In genomic region chr4:152667781-152668180, GRCh38 we compare ENCODE assay signal across 36 cellular contexts. TPM values are rescaled to one million over a fixed set of nuclear protein-coding genes. Genes with fewer than 3 reads are reported as not detected.
"Had no signal": no experiment of that assay in that cellular context is flagged by ENCODE, and none has a peak within 500 bp of the region (broad histone marks: within the 10 kb centered on the region; RNA-seq: fewer than 3 reads in every experiment).

No MANE protein-coding gene starts in this region.

- H3K79me2 ChIP-seq: parathyroid adenoma had no signal

- H3K9me3 ChIP-seq: ascending aorta, gastroesophageal sphincter, psoas muscle, sigmoid colon, stomach, thyroid gland, upper lobe of left lung, vagina had no signal

- H3K27ac ChIP-seq: ascending aorta, cardiac muscle cell, coronary artery, dorsolateral prefrontal cortex, gastroesophageal sphincter, parathyroid adenoma, psoas muscle, sigmoid colon, stomach, thyroid gland, upper lobe of left lung, vagina, WERI-Rb-1 had no signal

- H3K27ac Mint-ChIP-seq: activated CD8-positive, alpha-beta T cell treated with anti-CD3 and anti-CD28 coated beads, Interleukin-2, amount 10 ng/mL, durations not matched to agents 7 days and 5 days; activated naive CD8-positive, alpha-beta T cell treated with anti-CD3 and anti-CD28 coated beads, Interleukin-2, amount 10 ng/mL, durations not matched to agents 7 days and 5 days; brain; mesothelial cell of epicardium; stimulated activated effector memory CD8-positive, alpha-beta T cell treated with anti-CD3 and anti-CD28 coated beads, Interleukin-12 subunit alpha, Interleukin-12 subunit beta, amount 100 ng/mL, for 72 hours; T-helper 1 cell treated with Interleukin-12 subunit alpha and Interleukin-12 subunit beta and Interleukin-4 antibody, amounts not matched to agents 30 μg/mL and 1 μg/mL, for 36 hours had no signal

- H2AFZ ChIP-seq: parathyroid adenoma had no signal

- H3K4me1 ChIP-seq: ascending aorta, gastroesophageal sphincter, parathyroid adenoma, psoas muscle, sigmoid colon, thyroid gland, upper lobe of left lung, vagina had no signal

- H3K27me3 Mint-ChIP-seq: activated naive CD8-positive, alpha-beta T cell treated with anti-CD3 and anti-CD28 coated beads, Interleukin-2, amount 10 ng/mL, durations not matched to agents 7 days and 5 days; naive thymus-derived CD4-positive, alpha-beta T cell had no signal

- DNase-seq: activated CD4-positive, alpha-beta T cell treated with anti-CD3 and anti-CD28 coated beads for 1 hour; activated CD8-positive, alpha-beta T cell treated with anti-CD3 and anti-CD28 coated beads, Interleukin-2, amount 10 ng/mL, durations not matched to agents 7 days and 5 days; activated effector memory CD4-positive, alpha-beta T cell treated with Interleukin-2 at 50 U/mL for 16 hours; activated naive CD4-positive, alpha-beta T cell treated with Interleukin-2 at 50 U/mL for 16 hours; activated naive CD8-positive, alpha-beta T cell treated with anti-CD3 and anti-CD28 coated beads, Interleukin-2, amount 10 ng/mL, durations not matched to agents 7 days and 5 days; activated T-cell treated with anti-CD3 and anti-CD28 coated beads for 4 hours; cerebellar nuclear complex; dorsolateral prefrontal cortex; effector memory CD4-positive, alpha-beta T cell; erythroblast; head of caudate nucleus; hippocampal formation; left colon; mammary epithelial cell; naive thymus-derived CD4-positive, alpha-beta T cell; nucleus accumbens; psoas muscle; sigmoid colon; small intestine; stimulated activated CD4-positive, alpha-beta T cell treated with anti-CD3 and anti-CD28 coated beads, Interleukin-4, amount 100 ng/mL, for 24 hours; stomach; T1000; thyroid gland; upper lobe of left lung; WERI-Rb-1 had no signal

- ATAC-seq: activated CD8-positive, alpha-beta T cell treated with anti-CD3 and anti-CD28 coated beads, Interleukin-2, amount 10 ng/mL, durations not matched to agents 7 days and 5 days; gastroesophageal sphincter; left colon; naive thymus-derived CD4-positive, alpha-beta T cell; psoas muscle; stimulated activated effector memory CD8-positive, alpha-beta T cell treated with anti-CD3 and anti-CD28 coated beads, Interleukin-12 subunit alpha, Interleukin-12 subunit beta, amount 100 ng/mL, for 72 hours had no signal

- H3K4me3 ChIP-seq: ascending aorta, cardiac muscle cell, coronary artery, dorsolateral prefrontal cortex, gastroesophageal sphincter, psoas muscle, sigmoid colon, stomach, thyroid gland, upper lobe of left lung, vagina had no signal

- H3K36me3 Mint-ChIP-seq: brain; mesothelial cell of epicardium; stimulated activated effector memory CD8-positive, alpha-beta T cell treated with anti-CD3 and anti-CD28 coated beads, Interleukin-12 subunit alpha, Interleukin-12 subunit beta, amount 100 ng/mL, for 72 hours had no signal

- H3K4me3 Mint-ChIP-seq: activated CD8-positive, alpha-beta T cell treated with anti-CD3 and anti-CD28 coated beads, Interleukin-2, amount 10 ng/mL, durations not matched to agents 7 days and 5 days; activated naive CD8-positive, alpha-beta T cell treated with anti-CD3 and anti-CD28 coated beads, Interleukin-2, amount 10 ng/mL, durations not matched to agents 7 days and 5 days; brain; mesothelial cell of epicardium; stimulated activated effector memory CD8-positive, alpha-beta T cell treated with anti-CD3 and anti-CD28 coated beads, Interleukin-12 subunit alpha, Interleukin-12 subunit beta, amount 100 ng/mL, for 72 hours; T-helper 1 cell treated with Interleukin-12 subunit alpha and Interleukin-12 subunit beta and Interleukin-4 antibody, amounts not matched to agents 30 μg/mL and 1 μg/mL, for 36 hours had no signal

- H3K9me3 Mint-ChIP-seq: activated naive CD8-positive, alpha-beta T cell treated with anti-CD3 and anti-CD28 coated beads, Interleukin-2, amount 10 ng/mL, durations not matched to agents 7 days and 5 days; brain; mesothelial cell of epicardium; stimulated activated effector memory CD8-positive, alpha-beta T cell treated with anti-CD3 and anti-CD28 coated beads, Interleukin-12 subunit alpha, Interleukin-12 subunit beta, amount 100 ng/mL, for 72 hours had no signal

- H3K36me3 ChIP-seq: ascending aorta, cardiac muscle cell, gastroesophageal sphincter, sigmoid colon, stomach, thyroid gland, upper lobe of left lung, vagina, WERI-Rb-1 had no signal

- H3K4me1 Mint-ChIP-seq: brain had no signal

RNA-seq across cellular contexts. Expression of gene TMEM154, which starts 12.0 kb away (rescaled TPM):
- polyA plus RNA-seq: neural cell had no signal
